In the genomic region with DNA sequence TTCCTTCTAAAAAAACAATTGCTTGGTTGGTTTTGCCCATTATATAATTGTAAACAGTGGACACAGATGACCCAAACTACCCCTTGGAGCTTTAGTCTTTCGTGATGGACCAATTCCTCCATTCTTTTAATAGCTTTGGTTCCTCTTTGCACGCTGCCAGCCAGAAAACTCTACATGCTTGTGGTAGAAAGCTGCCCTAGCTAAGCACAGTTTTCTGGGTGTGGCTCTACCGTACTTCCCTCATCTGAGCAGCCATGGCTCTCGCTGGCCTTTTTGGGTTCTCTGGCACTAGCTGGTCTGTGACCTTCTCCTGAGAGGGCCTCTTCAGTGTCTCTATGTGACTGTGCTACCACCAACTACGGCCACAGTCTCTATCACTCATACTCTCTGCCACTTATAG, we compare ENCODE assay signal across 1 cellular context.
TF ChIP-seq lines count a peak whose summit lies in the region.

No MANE protein-coding gene starts in this region.

TF ChIP-seq in HEK293, 187 proteins besides CTCF, POLR2A, EP300 and RAD21 (continued from another document):
- TF ChIP-seq, protein P1, sequence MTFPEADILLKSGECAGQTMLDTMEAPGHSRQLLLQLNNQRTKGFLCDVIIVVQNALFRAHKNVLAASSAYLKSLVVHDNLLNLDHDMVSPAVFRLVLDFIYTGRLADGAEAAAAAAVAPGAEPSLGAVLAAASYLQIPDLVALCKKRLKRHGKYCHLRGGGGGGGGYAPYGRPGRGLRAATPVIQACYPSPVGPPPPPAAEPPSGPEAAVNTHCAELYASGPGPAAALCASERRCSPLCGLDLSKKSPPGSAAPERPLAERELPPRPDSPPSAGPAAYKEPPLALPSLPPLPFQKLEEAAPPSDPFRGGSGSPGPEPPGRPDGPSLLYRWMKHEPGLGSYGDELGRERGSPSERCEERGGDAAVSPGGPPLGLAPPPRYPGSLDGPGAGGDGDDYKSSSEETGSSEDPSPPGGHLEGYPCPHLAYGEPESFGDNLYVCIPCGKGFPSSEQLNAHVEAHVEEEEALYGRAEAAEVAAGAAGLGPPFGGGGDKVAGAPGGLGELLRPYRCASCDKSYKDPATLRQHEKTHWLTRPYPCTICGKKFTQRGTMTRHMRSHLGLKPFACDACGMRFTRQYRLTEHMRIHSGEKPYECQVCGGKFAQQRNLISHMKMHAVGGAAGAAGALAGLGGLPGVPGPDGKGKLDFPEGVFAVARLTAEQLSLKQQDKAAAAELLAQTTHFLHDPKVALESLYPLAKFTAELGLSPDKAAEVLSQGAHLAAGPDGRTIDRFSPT (tag by site-specific recombination; IDR thresholded peaks at IDR 0.05): no peak
